23 cellular contexts compared by ENCODE assay signal in the genomic region with DNA sequence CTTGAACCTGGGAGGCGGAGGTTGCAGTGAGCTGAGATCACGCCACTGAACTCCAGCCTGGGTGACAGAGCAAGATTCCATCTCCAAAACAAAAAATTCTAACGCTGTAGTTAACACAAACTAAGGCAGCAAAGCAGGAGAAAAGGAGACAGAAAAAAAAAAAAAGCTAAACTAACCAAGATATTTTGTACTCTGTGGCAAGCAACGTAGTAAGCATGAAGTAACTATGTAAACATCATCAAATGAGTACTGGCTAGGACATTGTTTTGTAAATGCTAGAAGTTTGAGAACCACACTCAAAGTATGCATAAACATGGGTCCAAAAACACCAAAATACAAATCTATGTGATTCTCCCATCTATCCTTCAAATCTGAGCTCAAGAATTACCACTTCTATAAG.
"Had no signal": no experiment of that assay in that cellular context is flagged by ENCODE, and none has a peak within 500 bp of the region (broad histone marks: within the 10 kb centered on the region; RNA-seq: fewer than 3 reads in every experiment).

No MANE protein-coding gene starts in this region.

- FAIRE-seq: frontal cortex, keratinocyte, urothelium cell line had no signal

- H3K4me1 Mint-ChIP-seq: nephron progenitor cell; stimulated activated effector memory CD8-positive, alpha-beta T cell treated with anti-CD3 and anti-CD28 coated beads, Interleukin-12 subunit alpha, Interleukin-12 subunit beta, amount 100 ng/mL, for 72 hours had no signal

- H3K27ac ChIP-seq: epithelial cell of prostate, prostate gland, right atrium auricular region, stomach, testis, tibial artery had no signal

- H3K36me3 ChIP-seq: prostate gland had no signal

- H3K9me3 Mint-ChIP-seq: naive thymus-derived CD8-positive, alpha-beta T cell; nephron progenitor cell; stimulated activated effector memory CD8-positive, alpha-beta T cell treated with anti-CD3 and anti-CD28 coated beads, Interleukin-12 subunit alpha, Interleukin-12 subunit beta, amount 100 ng/mL, for 72 hours; type B pancreatic cell had no signal

- H3K4me3 ChIP-seq: lung, prostate gland, right atrium auricular region, stomach, testis, tibial artery had no signal

- H3K27ac Mint-ChIP-seq: nephron progenitor cell; stimulated activated effector memory CD8-positive, alpha-beta T cell treated with anti-CD3 and anti-CD28 coated beads, Interleukin-12 subunit alpha, Interleukin-12 subunit beta, amount 100 ng/mL, for 72 hours; type B pancreatic cell had no signal

- H3K9me3 ChIP-seq: prostate gland, right atrium auricular region, stomach, testis, tibial artery had no signal

- H3K27me3 Mint-ChIP-seq: naive thymus-derived CD8-positive, alpha-beta T cell; type B pancreatic cell had no signal

- H3K4me3 Mint-ChIP-seq: naive thymus-derived CD8-positive, alpha-beta T cell; nephron progenitor cell; stimulated activated effector memory CD8-positive, alpha-beta T cell treated with anti-CD3 and anti-CD28 coated beads, Interleukin-12 subunit alpha, Interleukin-12 subunit beta, amount 100 ng/mL, for 72 hours; type B pancreatic cell had no signal

- H3K4me1 ChIP-seq: prostate gland, right atrium auricular region, stomach, testis, tibial artery had no signal

- ATAC-seq: esophagus mucosa; naive thymus-derived CD8-positive, alpha-beta T cell; sciatic nerve; stimulated activated effector memory CD8-positive, alpha-beta T cell treated with anti-CD3 and anti-CD28 coated beads, Interleukin-12 subunit alpha, Interleukin-12 subunit beta, amount 100 ng/mL, for 72 hours had no signal

- H3K27me3 ChIP-seq: right atrium auricular region, stomach, testis, tibial artery had no signal

- DNase-seq: cerebellar nuclear complex; cortex of kidney; hypothalamus; naive thymus-derived CD8-positive, alpha-beta T cell; nephron progenitor cell; nucleus accumbens; stimulated activated CD4-positive, alpha-beta T cell treated with anti-CD3 and anti-CD28 coated beads, Interleukin-2, amount 100 ng/mL, for 24 hours; stimulated activated CD4-positive, alpha-beta T cell treated with anti-CD3 and anti-CD28 coated beads, Interleukin-4, amount 100 ng/mL, for 24 hours; stimulated activated naive CD4-positive, alpha-beta T cell treated with Interleukin-2 at 50 U/mL for 16 hours; stomach; testis; tibial artery had no signal
